ENCODE assay signal across 2 cellular contexts in genomic region chr10:43255644-43256431, GRCh38.
TF ChIP-seq lines count a peak whose summit lies in the region.

No MANE protein-coding gene starts in this region.

TF ChIP-seq in HCT116, 20 proteins besides CTCF, POLR2A, EP300 and RAD21 (continued from another document):
- TF ChIP-seq ZBTB33 (IDR thresholded peaks at IDR 0.05; ENCODE audit: extremely low read depth, insufficient replicate concordance, low read length) (no peak), REST (IDR thresholded peaks at IDR 0.05; ENCODE audit: low read depth) (no peak), SP1 (IDR thresholded peaks at IDR 0.05; ENCODE audit: low read depth) (no peak), YY1 (IDR thresholded peaks at IDR 0.05; ENCODE audit: extremely low read depth, insufficient replicate concordance, low read depth, low read length) (no peak), TCF7L2 (IDR thresholded peaks at IDR 0.05; ENCODE audit: borderline replicate concordance, extremely low read depth, insufficient read depth, insufficient read length) (no peak), EZH2 (IDR thresholded peaks at IDR 0.05) (no peak), JUND (IDR thresholded peaks at IDR 0.05) (no peak), CBX3 (IDR thresholded peaks at IDR 0.05; ENCODE audit: low read depth) (no peak), ELF1 (IDR thresholded peaks at IDR 0.05; ENCODE audit: borderline replicate concordance, low read depth) (no peak), EGR1 (IDR thresholded peaks at IDR 0.05; ENCODE audit: low read depth) (no peak), SRF (IDR thresholded peaks at IDR 0.05; ENCODE audit: low read depth) (no peak), POLR2AphosphoS5 (IDR thresholded peaks at IDR 0.05; ENCODE audit: low read depth, low read length) (no peak), CEBPB (IDR thresholded peaks at IDR 0.05; ENCODE audit: low read depth) (no peak), EZH2phosphoT487 (IDR thresholded peaks at IDR 0.05; ENCODE audit: borderline replicate concordance) (no peak), SIN3A (IDR thresholded peaks at IDR 0.05; ENCODE audit: low read depth) (no peak)
- TF ChIP-seq, protein P1, sequence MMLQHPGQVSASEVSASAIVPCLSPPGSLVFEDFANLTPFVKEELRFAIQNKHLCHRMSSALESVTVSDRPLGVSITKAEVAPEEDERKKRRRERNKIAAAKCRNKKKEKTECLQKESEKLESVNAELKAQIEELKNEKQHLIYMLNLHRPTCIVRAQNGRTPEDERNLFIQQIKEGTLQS (IDR thresholded peaks at IDR 0.05): no peak
- TF ChIP-seq, protein P2, sequence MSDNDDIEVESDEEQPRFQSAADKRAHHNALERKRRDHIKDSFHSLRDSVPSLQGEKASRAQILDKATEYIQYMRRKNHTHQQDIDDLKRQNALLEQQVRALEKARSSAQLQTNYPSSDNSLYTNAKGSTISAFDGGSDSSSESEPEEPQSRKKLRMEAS (IDR thresholded peaks at IDR 0.05): no peak

TF ChIP-seq in GM12878, 131 proteins besides CTCF, POLR2A, EP300 and RAD21 (continued from another document):
- TF ChIP-seq, protein P3, sequence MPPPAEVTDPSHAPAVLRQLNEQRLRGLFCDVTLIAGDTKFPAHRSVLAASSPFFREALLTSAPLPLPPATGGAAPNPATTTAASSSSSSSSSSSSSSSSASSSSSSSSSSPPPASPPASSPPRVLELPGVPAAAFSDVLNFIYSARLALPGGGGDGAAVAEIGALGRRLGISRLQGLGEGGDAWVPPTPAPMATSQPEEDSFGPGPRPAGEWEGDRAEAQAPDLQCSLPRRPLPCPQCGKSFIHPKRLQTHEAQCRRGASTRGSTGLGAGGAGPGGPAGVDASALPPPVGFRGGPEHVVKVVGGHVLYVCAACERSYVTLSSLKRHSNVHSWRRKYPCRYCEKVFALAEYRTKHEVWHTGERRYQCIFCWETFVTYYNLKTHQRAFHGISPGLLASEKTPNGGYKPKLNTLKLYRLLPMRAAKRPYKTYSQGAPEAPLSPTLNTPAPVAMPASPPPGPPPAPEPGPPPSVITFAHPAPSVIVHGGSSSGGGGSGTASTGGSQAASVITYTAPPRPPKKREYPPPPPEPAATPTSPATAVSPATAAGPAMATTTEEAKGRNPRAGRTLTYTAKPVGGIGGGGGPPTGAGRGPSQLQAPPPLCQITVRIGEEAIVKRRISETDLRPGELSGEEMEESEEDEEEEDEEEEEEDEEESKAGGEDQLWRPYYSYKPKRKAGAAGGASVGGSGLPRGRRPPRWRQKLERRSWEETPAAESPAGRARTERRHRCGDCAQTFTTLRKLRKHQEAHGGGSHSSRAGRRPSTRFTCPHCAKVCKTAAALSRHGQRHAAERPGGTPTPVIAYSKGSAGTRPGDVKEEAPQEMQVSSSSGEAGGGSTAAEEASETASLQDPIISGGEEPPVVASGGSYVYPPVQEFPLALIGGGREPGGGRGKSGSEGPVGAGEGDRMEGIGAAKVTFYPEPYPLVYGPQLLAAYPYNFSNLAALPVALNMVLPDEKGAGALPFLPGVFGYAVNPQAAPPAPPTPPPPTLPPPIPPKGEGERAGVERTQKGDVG (CRISPR knock-in tag; IDR thresholded peaks at IDR 0.05): no peak
